Comparison of ENCODE assay signal across 24 cellular contexts in the genomic region with DNA sequence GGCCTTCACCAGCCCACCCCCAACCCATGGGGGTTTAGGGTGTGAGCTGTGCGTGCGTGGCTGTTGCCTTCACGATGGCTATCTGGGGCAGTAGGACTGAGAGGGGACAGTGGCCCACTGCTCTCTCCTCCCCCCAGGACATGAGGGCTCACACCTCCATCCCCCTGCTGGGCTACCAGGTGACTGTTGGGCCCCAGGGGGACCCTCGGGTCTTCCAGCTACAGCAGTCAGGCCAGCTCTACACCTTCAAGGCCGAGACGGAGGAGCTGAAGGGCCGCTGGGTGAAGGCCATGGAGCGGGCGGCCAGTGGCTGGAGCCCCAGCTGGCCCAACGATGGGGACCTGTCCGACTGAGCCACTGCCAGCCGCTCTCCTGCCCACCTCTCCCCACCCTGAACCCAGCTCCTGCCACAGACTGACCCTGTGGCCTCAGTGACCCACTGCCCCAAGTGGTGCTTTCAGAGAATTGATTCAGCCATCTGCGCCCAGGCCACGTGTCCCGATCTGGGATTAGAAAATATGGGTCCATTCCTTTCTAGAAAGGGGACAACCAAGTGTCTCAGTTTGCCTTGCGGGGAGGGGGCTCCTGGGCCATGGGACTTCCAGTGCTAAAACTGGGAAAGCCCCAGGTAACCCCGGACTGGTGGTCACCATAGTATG. TPM values are rescaled to one million over a fixed set of nuclear protein-coding genes. Genes with fewer than 3 reads are reported as not detected.
DNase-seq lines count a peak whose midpoint lies in the region; ATAC-seq, FAIRE-seq and TF ChIP-seq lines count a peak whose summit lies in the region.
"Had no signal": no experiment of that assay in that cellular context is flagged by ENCODE, and none has a peak within 500 bp of the region (broad histone marks: within the 10 kb centered on the region; RNA-seq: fewer than 3 reads in every experiment).

No MANE protein-coding gene starts in this region.

- TF ChIP-seq RAD21 in H1 (IDR thresholded peaks at IDR 0.05 in 1 of 2, conservative IDR thresholded peaks at IDR 0.05 in 1 of 2; ENCODE audit: low read depth in 2 of 2, low read length in 2 of 2), result 0 out of 4 replicates have a peak, but pooled peaks of 1 of the 2 experiments have one; percentile 1

- H3T11ph ChIP-seq in H9 (ENCODE audit: low read length), result no peak overlapping the region

- no peak for TF ChIP-seq CTCF in activated CD8-positive, alpha-beta T cell treated with anti-CD3 and anti-CD28 coated beads for 36 hours (IDR thresholded peaks at IDR 0.05)
- TF ChIP-seq CTCF in H9 (conservative IDR thresholded peaks at IDR 0.05) (peak; percentile 30; the same call in 1 of the 3 replicates), H1 (IDR thresholded peaks at IDR 0.05; ENCODE audit: control extremely low read depth in 1 of 3, insufficient read depth in 1 of 3, low read depth in 1 of 3, low read length in 3 of 3) (peak in 2 of 3 experiments; percentile 11 to 27; a peak in 2 of 4 replicates)

- H3K27ac ChIP-seq in H9 (ENCODE audit: insufficient read length, low read depth, low read length) (no peak overlapping the region), H1 (ENCODE audit: low read depth, low read length) (no peak overlapping the region)
- H3K27ac ChIP-seq: GM23248, HL-60, KMS-11, Peyer's patch had no signal

- TF ChIP-seq POLR2A in H1 (IDR thresholded peaks at IDR 0.05; ENCODE audit: control extremely low read depth in 1 of 2, low read depth in 2 of 2, low read length in 2 of 2), result no peak

- H3K4me3 Mint-ChIP-seq in activated CD8-positive, alpha-beta T cell treated with anti-CD3 and anti-CD28 coated beads, Interleukin-2, amount 10 ng/mL, durations not matched to agents 7 days and 5 days, result no peak overlapping the region
- H3K4me3 Mint-ChIP-seq in activated CD8-positive, alpha-beta T cell treated with anti-CD3 and anti-CD28 coated beads for 36 hours, result no peak overlapping the region
- no peak overlapping the region for H3K4me3 Mint-ChIP-seq in H9
- H3K4me3 Mint-ChIP-seq in stimulated activated naive B cell treated with anti-CD40 and anti-IgM and Interleukin-4, amounts not matched to agents 10 μg/mL and 1 μg/mL and 100 μg/mL, for 72 hours, result no peak overlapping the region
- H3K4me3 Mint-ChIP-seq: HFFc6 had no signal

- no peak overlapping the region for H2BK5ac ChIP-seq in H9 (ENCODE audit: insufficient read length, low read length)
- H2BK5ac ChIP-seq in H1 (ENCODE audit: low read depth, low read length), result no peak overlapping the region

- no peak overlapping the region for H3K4ac ChIP-seq in H9 (ENCODE audit: low read depth, low read length)
- H3K4ac ChIP-seq in H1 (replicated peaks; ENCODE audit: insufficient read length, low read depth, low read length), result no peak overlapping the region

- H3K23me2 ChIP-seq in H9 (ENCODE audit: insufficient read length, low read depth, low read length, poor library complexity, severe bottlenecking), result no peaks in the 10 kb centered on the region
- H3K23me2 ChIP-seq in H1 (ENCODE audit: low read depth, low read length), result no peaks in the 10 kb centered on the region

- H3K9me3 Mint-ChIP-seq in activated CD8-positive, alpha-beta T cell treated with anti-CD3 and anti-CD28 coated beads, Interleukin-2, amount 10 ng/mL, durations not matched to agents 7 days and 5 days (ENCODE audit: insufficient read depth), result peaks cover 4% of the 10 kb centered on the region
- peaks cover 7% of the 10 kb centered on the region for H3K9me3 Mint-ChIP-seq in activated CD8-positive, alpha-beta T cell treated with anti-CD3 and anti-CD28 coated beads for 36 hours
- peaks cover 8 to 11% of the 10 kb centered on the region in 2 experiments for H3K9me3 Mint-ChIP-seq in H9
- peaks cover 4 to 6% of the 10 kb centered on the region in 2 donors for H3K9me3 Mint-ChIP-seq in stimulated activated naive B cell treated with anti-CD40 and anti-IgM and Interleukin-4, amounts not matched to agents 10 μg/mL and 1 μg/mL and 100 μg/mL, for 72 hours
- H3K9me3 Mint-ChIP-seq: HFFc6 had no signal

- H3K4me1 Mint-ChIP-seq in activated CD8-positive, alpha-beta T cell treated with anti-CD3 and anti-CD28 coated beads, Interleukin-2, amount 10 ng/mL, durations not matched to agents 7 days and 5 days (ENCODE audit: low read depth), result peaks cover 83% of the 10 kb centered on the region
- H3K4me1 Mint-ChIP-seq in activated CD8-positive, alpha-beta T cell treated with anti-CD3 and anti-CD28 coated beads for 36 hours (ENCODE audit: low read depth), result peaks cover 62% of the 10 kb centered on the region
- peaks cover 8 to 15% of the 10 kb centered on the region in 2 experiments; a peak in 3 of 4 replicates for H3K4me1 Mint-ChIP-seq in H9
- H3K4me1 Mint-ChIP-seq in stimulated activated naive B cell treated with anti-CD40 and anti-IgM and Interleukin-4, amounts not matched to agents 10 μg/mL and 1 μg/mL and 100 μg/mL, for 72 hours, result peaks cover 23 to 24% of the 10 kb centered on the region in 2 donors

- H3K79me2 ChIP-seq in H9 (ENCODE audit: insufficient read depth, low read length), result no peaks in the 10 kb centered on the region
- no peaks in the 10 kb centered on the region for H3K79me2 ChIP-seq in H1 (ENCODE audit: control insufficient read depth in 1 of 2, insufficient read depth in 2 of 2, low read length in 2 of 2)

- H3K36me3 ChIP-seq in H1 (ENCODE audit: control insufficient read depth in 2 of 4, insufficient read depth in 4 of 4, low read length in 3 of 4), result no peaks in the 10 kb centered on the region
- H3K36me3 ChIP-seq: Peyer's patch had no signal

- no peak overlapping the region; the same call in 1 of the 2 replicates for H3K14ac ChIP-seq in H9 (ENCODE audit: insufficient read depth, low read length)
- no peak overlapping the region for H3K14ac ChIP-seq in H1 (ENCODE audit: insufficient read length)

- FAIRE-seq in H1 (lab: Jason Lieb, UNC), result no peak
- FAIRE-seq: A549, GM12891 had no signal

- H3K79me1 ChIP-seq in H9 (ENCODE audit: insufficient read depth, low read depth, low read length, poor library complexity, severe bottlenecking) (no peaks in the 10 kb centered on the region), H1 (ENCODE audit: low read depth, low read length) (no peaks in the 10 kb centered on the region)

- H2BK20ac ChIP-seq in H9 (ENCODE audit: low read depth, low read length, poor library complexity, severe bottlenecking), result no peak overlapping the region
- H2BK20ac ChIP-seq in H1 (ENCODE audit: low read length), result no peak overlapping the region

- H3K27me3 Mint-ChIP-seq in activated CD8-positive, alpha-beta T cell treated with anti-CD3 and anti-CD28 coated beads, Interleukin-2, amount 10 ng/mL, durations not matched to agents 7 days and 5 days (ENCODE audit: low read depth), result no peaks in the 10 kb centered on the region
- H3K27me3 Mint-ChIP-seq in activated CD8-positive, alpha-beta T cell treated with anti-CD3 and anti-CD28 coated beads for 36 hours, result no peaks in the 10 kb centered on the region
- no peaks in the 10 kb centered on the region for H3K27me3 Mint-ChIP-seq in H9 (ENCODE audit: low read depth)
- no peaks in the 10 kb centered on the region for H3K27me3 Mint-ChIP-seq in stimulated activated naive B cell treated with anti-CD40 and anti-IgM and Interleukin-4, amounts not matched to agents 10 μg/mL and 1 μg/mL and 100 μg/mL, for 72 hours

- no peak for ATAC-seq in activated CD8-positive, alpha-beta T cell treated with anti-CD3 and anti-CD28 coated beads, Interleukin-2, amount 10 ng/mL, durations not matched to agents 7 days and 5 days
- no peak for ATAC-seq in activated CD8-positive, alpha-beta T cell treated with anti-CD3 and anti-CD28 coated beads for 36 hours
- ATAC-seq in stimulated activated naive B cell treated with anti-CD40 and anti-IgM and Interleukin-4, amounts not matched to agents 10 μg/mL and 1 μg/mL and 100 μg/mL, for 72 hours (replicated peaks), result no peak
- ATAC-seq: A549 had no signal

- no peak overlapping the region for H4K8ac ChIP-seq in H9 (replicated peaks; ENCODE audit: insufficient read length, low read depth, low read length)
- no peak overlapping the region; the same call in 1 of the 2 replicates for H4K8ac ChIP-seq in H1 (ENCODE audit: extremely low read depth, insufficient read depth, low read length)

- H2AFZ ChIP-seq in H9 (ENCODE audit: low read length), result no peak overlapping the region
- H2AFZ ChIP-seq in H1 (ENCODE audit: low read length), result no peak overlapping the region
- H2AFZ ChIP-seq: GM23248 had no signal

- H3K56ac ChIP-seq in H9 (ENCODE audit: insufficient read length, low read depth, low read length), result no peak overlapping the region
- no peak overlapping the region for H3K56ac ChIP-seq in H1 (replicated peaks; ENCODE audit: insufficient read length, low read depth, low read length)

- WGBS in H9 (ENCODE audit: extremely low coverage, insufficient read length, low lambda C conversion rate), result no CpG with 5 or more reads among the region's 17 CpGs
- WGBS in H1 (ENCODE audit: extremely low coverage in 1 of 2, insufficient coverage in 1 of 2, insufficient read length in 1 of 2, insufficient replicate concordance in 2 of 2, low coverage in 1 of 2, low lambda C conversion rate in 2 of 2, missing lambda C conversion rate in 1 of 2), 2 experiments, result 89% methylated on average over 17 of the region's 17 CpGs; no CpG with 5 or more reads in 1 of the 2 experiments

- no peak overlapping the region for H3K4me3 ChIP-seq in H1 (ENCODE audit: extremely low read depth in 1 of 4, insufficient read depth in 2 of 4, low read depth in 3 of 4, low read length in 4 of 4)
- H3K4me3 ChIP-seq: A549, GM23248, Peyer's patch had no signal

- H3K4me1 ChIP-seq in H9 (ENCODE audit: insufficient read depth, low read length) (no peaks in the 10 kb centered on the region), H1 (replicated peaks in 1 of 4; ENCODE audit: control insufficient read depth in 3 of 4, insufficient read depth in 4 of 4, low read length in 3 of 4) (no peaks in the 10 kb centered on the region)
- H3K4me1 ChIP-seq: Peyer's patch had no signal

- no peaks in the 10 kb centered on the region for H3K27me3 ChIP-seq in H9 (ENCODE audit: insufficient read depth, low read length)
- H3K27me3 ChIP-seq in H1 (replicated peaks in 1 of 4; ENCODE audit: control insufficient read depth in 3 of 4, extremely low read depth in 1 of 4, insufficient read depth in 3 of 4, low read length in 3 of 4), result no peaks in the 10 kb centered on the region
- H3K27me3 ChIP-seq: Peyer's patch had no signal

- no peak overlapping the region for H2BK15ac ChIP-seq in H9 (ENCODE audit: low read depth, low read length)
- H2BK15ac ChIP-seq in H1 (ENCODE audit: low read length), result no peak overlapping the region

- H3K36me3 Mint-ChIP-seq in activated CD8-positive, alpha-beta T cell treated with anti-CD3 and anti-CD28 coated beads, Interleukin-2, amount 10 ng/mL, durations not matched to agents 7 days and 5 days (ENCODE audit: low read depth), result peaks cover 33% of the 10 kb centered on the region
- H3K36me3 Mint-ChIP-seq in activated CD8-positive, alpha-beta T cell treated with anti-CD3 and anti-CD28 coated beads for 36 hours (ENCODE audit: low read depth), result peaks cover 11% of the 10 kb centered on the region
- H3K36me3 Mint-ChIP-seq in H9 (ENCODE audit: insufficient read depth in 1 of 3, low read depth in 3 of 3), result peaks cover 0 to 9% (median 4%) of the 10 kb centered on the region in 3 experiments; a peak in 6 of 7 replicates
- peaks cover 61 to 76% of the 10 kb centered on the region in 2 donors for H3K36me3 Mint-ChIP-seq in stimulated activated naive B cell treated with anti-CD40 and anti-IgM and Interleukin-4, amounts not matched to agents 10 μg/mL and 1 μg/mL and 100 μg/mL, for 72 hours

- no peaks in the 10 kb centered on the region for H3K9me3 ChIP-seq in H9 (ENCODE audit: control insufficient read depth, low read depth, low read length)
- H3K9me3 ChIP-seq in H1 (ENCODE audit: insufficient read depth in 2 of 2, low read depth in 1 of 2, low read length in 1 of 2), result peaks cover 0 to 9% of the 10 kb centered on the region in 2 experiments; a peak in 2 of 4 replicates
- H3K9me3 ChIP-seq: Peyer's patch had no signal

- H4K20me1 ChIP-seq in H9 (ENCODE audit: control insufficient read depth, insufficient read depth, insufficient read length), result no peaks in the 10 kb centered on the region
- no peaks in the 10 kb centered on the region for H4K20me1 ChIP-seq in H1 (replicated peaks in 1 of 2; ENCODE audit: control insufficient read depth in 1 of 2, insufficient read depth in 2 of 2, low read length in 2 of 2)

- H3K9ac ChIP-seq in H9 (ENCODE audit: extremely low read depth, insufficient read length, low read length) (no peak overlapping the region), H1 (replicated peaks in 1 of 4; ENCODE audit: extremely low read depth in 1 of 4, low read depth in 3 of 4, low read length in 3 of 4) (no peak overlapping the region)
- H3K9ac ChIP-seq: GM23248, KMS-11 had no signal

- H3K23ac ChIP-seq in H9 (ENCODE audit: insufficient read length, low read depth, low read length), result no peak overlapping the region
- no peak overlapping the region for H3K23ac ChIP-seq in H1 (ENCODE audit: insufficient read length)

- CTCF ChIA-PET in activated CD8-positive, alpha-beta T cell treated with anti-CD3 and anti-CD28 coated beads, Interleukin-2, amount 10 ng/mL, durations not matched to agents 7 days and 5 days (lab: Charles Lee), result interaction anchor here (1.2 to 20.0 kb wide), 10 partner anchors 9 to 185 kb away, joined by 3 to 769 read pairs (median 18); a partner anchor contains a TSS
- CTCF ChIA-PET in activated CD8-positive, alpha-beta T cell treated with anti-CD3 and anti-CD28 coated beads for 36 hours (lab: Charles Lee), result interaction anchor here (0.9 to 19.5 kb wide), 9 partner anchors 8 to 186 kb away, joined by 3 to 784 read pairs (median 19); a partner anchor contains a TSS
- CTCF ChIA-PET in H1 (lab: Charles Lee; ENCODE audit: partially characterized antibody), result interaction anchor here (0.7 to 28.1 kb wide), 18 partner anchors 8 to 175 kb away, joined by 3 to 866 read pairs (median 5); a partner anchor contains a TSS

- POLR2A ChIA-PET in activated CD8-positive, alpha-beta T cell treated with anti-CD3 and anti-CD28 coated beads, Interleukin-2, amount 10 ng/mL, durations not matched to agents 7 days and 5 days (lab: Charles Lee), result interaction anchor here (3.6 to 15.0 kb wide), 2 partner anchors 22 to 145 kb away, joined by 32 to 330 read pairs; a partner anchor contains a TSS
- POLR2A ChIA-PET in activated CD8-positive, alpha-beta T cell treated with anti-CD3 and anti-CD28 coated beads for 36 hours (lab: Charles Lee), result interaction anchor here (1.5 to 10.1 kb wide), 4 partner anchors 9 to 182 kb away, joined by 5 to 158 read pairs (median 64); a partner anchor contains a TSS
- POLR2A ChIA-PET in H1 (lab: Charles Lee; ENCODE audit: partially characterized antibody), result interaction anchor here (1.0 kb wide), 1 partner anchor 149 kb away, joined by 4 read pairs; no protein-coding TSS in a partner anchor

- no peak for TF ChIP-seq EP300 in H1 (IDR thresholded peaks at IDR 0.05; ENCODE audit: borderline replicate concordance in 1 of 2, low read depth in 2 of 2, low read length in 2 of 2)

- intact Hi-C loops in activated CD8-positive, alpha-beta T cell treated with anti-CD3 and anti-CD28 coated beads for 36 hours (cut with micrococcal nuclease), result no loop called here

- H2BK120ac ChIP-seq in H9 (ENCODE audit: low read depth, low read length, poor library complexity, severe bottlenecking) (no peak overlapping the region), H1 (replicated peaks; ENCODE audit: low read depth, low read length) (no peak overlapping the region)

- H3K4me2 ChIP-seq in H9 (ENCODE audit: insufficient read depth, insufficient read length, low read length) (no peak overlapping the region), H1 (ENCODE audit: insufficient read depth in 1 of 2, low read depth in 2 of 2, low read length in 2 of 2) (no peak overlapping the region)
- H3K4me2 ChIP-seq: A549, KMS-11 had no signal

- H2BK12ac ChIP-seq in H9 (ENCODE audit: insufficient read length, low read depth, low read length) (no peak overlapping the region), H1 (ENCODE audit: low read depth, low read length) (no peak overlapping the region)

- H3K27ac Mint-ChIP-seq in activated CD8-positive, alpha-beta T cell treated with anti-CD3 and anti-CD28 coated beads, Interleukin-2, amount 10 ng/mL, durations not matched to agents 7 days and 5 days, result peak overlapping the region; percentile 64
- no peak overlapping the region for H3K27ac Mint-ChIP-seq in activated CD8-positive, alpha-beta T cell treated with anti-CD3 and anti-CD28 coated beads for 36 hours
- no peak overlapping the region for H3K27ac Mint-ChIP-seq in H9
- H3K27ac Mint-ChIP-seq in stimulated activated naive B cell treated with anti-CD40 and anti-IgM and Interleukin-4, amounts not matched to agents 10 μg/mL and 1 μg/mL and 100 μg/mL, for 72 hours, result peak overlapping the region; percentile 51
- H3K27ac Mint-ChIP-seq: HFFc6 had no signal

- DNase-seq in activated CD8-positive, alpha-beta T cell treated with anti-CD3 and anti-CD28 coated beads, Interleukin-2, amount 10 ng/mL, durations not matched to agents 7 days and 5 days, result no peak
- no peak for DNase-seq in activated CD8-positive, alpha-beta T cell treated with anti-CD3 and anti-CD28 coated beads for 36 hours
- DNase-seq in H9 (no peak), H1 (ENCODE audit: low read depth in 1 of 2, low spot score in 2 of 2) (no peak), retina (no peak), ureter (ENCODE audit: low spot score) (no peak)
- DNase-seq in stimulated activated naive B cell treated with anti-CD40 and anti-IgM and Interleukin-4, amounts not matched to agents 10 μg/mL and 1 μg/mL and 100 μg/mL, for 72 hours, result no peak
- DNase-seq in stimulated activated CD4-positive, alpha-beta T cell treated with anti-CD3 and anti-CD28 coated beads, Interleukin-4, amount 100 ng/mL, for 24 hours, result no peak
- DNase-seq: Caco-2, DMS53, GM23248, HFFc6, NCI-H1105, NCI-H1930, NCI-H2171 treated with DMSO at 0.1 percent for 48 hours, NCI-H510A, NCI-H82, Peyer's patch, SHP77 treated with DMSO at 0.1 percent for 48 hours had no signal

- H3K18ac ChIP-seq in H9 (ENCODE audit: insufficient read length, low read depth, low read length) (no peak overlapping the region), H1 (ENCODE audit: extremely low read depth, low read length) (no peak overlapping the region)

- H4K5ac ChIP-seq in H9 (ENCODE audit: insufficient read length, low read depth, low read length) (no peak overlapping the region), H1 (ENCODE audit: insufficient read length, low read depth, low read length) (no peak overlapping the region)

- H2AK5ac ChIP-seq in H9 (ENCODE audit: insufficient read length, low read length), result no peak overlapping the region
- H2AK5ac ChIP-seq in H1 (ENCODE audit: low read depth, low read length), result no peak overlapping the region

- no peak overlapping the region for H4K91ac ChIP-seq in H9 (ENCODE audit: insufficient read length, low read depth, low read length)
- H4K91ac ChIP-seq in H1 (replicated peaks; ENCODE audit: insufficient read length, low read length), result no peak overlapping the region

RNA-seq across cellular contexts. Expression of a gene that starts 22.5 kb away (rescaled TPM):
- 10 to 100 TPM; 10.1 to 12.1 TPM for total RNA-seq in activated CD8-positive, alpha-beta T cell treated with anti-CD3 and anti-CD28 coated beads, Interleukin-2, amount 10 ng/mL, durations not matched to agents 7 days and 5 days
- 1 to 10 TPM; 1.4 to 1.6 TPM for total RNA-seq in activated CD8-positive, alpha-beta T cell treated with anti-CD3 and anti-CD28 coated beads for 36 hours
- total RNA-seq in H9 (2021), result 0.09 and 0.13 TPM in 2 replicates
- 0.19 and 0.32 TPM in 2 replicates for total RNA-seq in H1 (2021; fragmentation: NEBNext Ultra II Directional; extraction: Animal tissue kit (Norgen Biotek cat#: 25700))
- polyA plus RNA-seq in H1 (2011; rRNA removed), result 0.12 and 0.24 TPM in 2 replicates
- polyA plus RNA-seq in H1 (2011; cell fraction: cytosol; rRNA removed), result 0.18 TPM
- 0.76 TPM for polyA plus RNA-seq in H1 (2011; cell fraction: nucleus; rRNA removed)
- polyA plus RNA-seq in H1 (2012, experiment 1 of 2), result 0.10 to 0.13 TPM in 2 of 4 replicates, not detected in the others
- polyA plus RNA-seq in H1 (2012, experiment 2 of 2), result 0.09 TPM
- 0.24 TPM for polyA plus RNA-seq in H1 (2013, experiment 1 of 2)
- polyA plus RNA-seq in H1 (2013, experiment 2 of 2), result 0.22 TPM
- polyA minus RNA-seq in H1 (2011; rRNA and poly(A)+ RNA removed), result 0.06 and 0.56 TPM in 2 replicates
- not detected for polyA minus RNA-seq in H1 (2011; cell fraction: cytosol; rRNA and poly(A)+ RNA removed)
- 0.70 TPM for polyA minus RNA-seq in H1 (2011; cell fraction: nucleus; rRNA and poly(A)+ RNA removed)
- 32.0 TPM for total RNA-seq in ureter
- total RNA-seq: Caco-2, GM23248, HFFc6, MCF 10A had no signal
- polyA plus RNA-seq: A549, GM23248 had no signal

RNA-seq across cellular contexts. Expression of a gene that starts 41.9 kb away (rescaled TPM):
- 100 to 1,000 TPM; 117 to 122 TPM for total RNA-seq in activated CD8-positive, alpha-beta T cell treated with anti-CD3 and anti-CD28 coated beads, Interleukin-2, amount 10 ng/mL, durations not matched to agents 7 days and 5 days
- 100 to 1,000 TPM in 1 of 2 experiments, 10 to 100 TPM in 1; 96.5 to 100 TPM for total RNA-seq in activated CD8-positive, alpha-beta T cell treated with anti-CD3 and anti-CD28 coated beads for 36 hours
- total RNA-seq in H9 (2021) (200 and 205 TPM in 2 replicates), ureter (170 TPM)
- total RNA-seq in H1 (2021; fragmentation: NEBNext Ultra II Directional; extraction: Animal tissue kit (Norgen Biotek cat#: 25700)), result 205 and 214 TPM in 2 replicates
- 169 and 242 TPM in 2 replicates for polyA plus RNA-seq in H1 (2011; rRNA removed)
- polyA plus RNA-seq in H1 (2011; cell fraction: cytosol; rRNA removed), result 194 TPM
- 214 TPM for polyA plus RNA-seq in H1 (2011; cell fraction: nucleus; rRNA removed)
- polyA plus RNA-seq in H1 (2012, experiment 1 of 2), result 231 to 258 TPM (median 241 TPM) in 4 replicates
- 260 TPM for polyA plus RNA-seq in H1 (2012, experiment 2 of 2)
- 118 TPM for polyA plus RNA-seq in H1 (2013, experiment 1 of 2)
- 119 TPM for polyA plus RNA-seq in H1 (2013, experiment 2 of 2)
- polyA minus RNA-seq in H1 (2011; rRNA and poly(A)+ RNA removed), result 152 and 188 TPM in 2 replicates
- polyA minus RNA-seq in H1 (2011; cell fraction: cytosol; rRNA and poly(A)+ RNA removed), result 86.4 TPM
- 82.3 TPM for polyA minus RNA-seq in H1 (2011; cell fraction: nucleus; rRNA and poly(A)+ RNA removed)

Comparison
In these comparisons a context has a peak if more than half of its experiments do, and no peak if none do; other contexts are left out.
1. H3K27ac Mint-ChIP-seq: peak in activated CD8-positive, alpha-beta T cell treated with anti-CD3 and anti-CD28 coated beads, Interleukin-2, amount 10 ng/mL, durations not matched to agents 7 days and 5 days (single experiment) and stimulated activated naive B cell treated with anti-CD40 and anti-IgM and Interleukin-4, amounts not matched to agents 10 μg/mL and 1 μg/mL and 100 μg/mL, for 72 hours (single experiment); none in activated CD8-positive, alpha-beta T cell treated with anti-CD3 and anti-CD28 coated beads for 36 hours (single experiment) and H9 (0 of 3).